1 cellular context compared by ENCODE assay signal in the genomic region with DNA sequence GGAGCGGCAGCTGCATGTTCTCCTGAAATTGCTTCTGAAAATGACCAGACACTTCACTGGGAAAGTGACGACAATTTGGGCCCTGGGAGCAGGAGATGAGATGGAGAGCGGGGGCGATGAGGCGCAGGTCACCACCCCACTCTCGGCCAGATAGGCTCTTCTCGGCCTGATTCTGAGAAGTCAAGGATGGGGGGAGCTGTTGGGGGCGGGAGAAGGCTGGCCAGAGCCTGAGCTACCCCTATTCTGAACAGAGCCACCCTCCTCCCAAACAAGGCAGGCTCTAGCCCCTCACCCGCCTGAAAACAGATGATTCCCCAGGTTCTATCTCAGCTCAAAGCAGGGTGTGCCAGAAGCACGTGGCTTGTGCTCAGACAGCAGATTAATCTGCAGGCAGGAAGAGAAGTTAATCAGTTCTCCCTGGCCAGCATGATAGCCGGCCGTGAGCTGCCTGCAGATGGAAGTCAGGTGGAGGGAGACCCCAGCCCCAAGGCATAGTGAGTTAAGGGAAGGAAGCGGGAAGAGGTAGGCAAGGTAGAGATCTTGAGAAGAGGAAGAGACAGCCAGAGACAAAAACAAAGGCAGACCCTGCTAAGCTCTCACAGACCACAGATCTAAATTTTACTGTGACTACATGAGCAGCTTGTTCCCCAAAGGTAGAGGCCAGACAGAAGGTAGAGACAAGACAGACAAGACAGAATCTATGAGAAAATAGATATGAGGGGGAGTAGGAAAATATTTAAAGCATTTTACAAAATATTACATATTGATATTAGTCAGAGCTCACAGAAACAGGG.
TF ChIP-seq lines count a peak whose summit lies in the region.

No MANE protein-coding gene starts in this region.

TF ChIP-seq in K562, 482 proteins besides CTCF, POLR2A, EP300 and RAD21 (continued from another document):
- TF ChIP-seq E2F6 (IDR thresholded peaks at IDR 0.05; ENCODE audit: borderline replicate concordance in 1 of 2, extremely low read depth in 1 of 2, insufficient read depth in 1 of 2, insufficient read length in 1 of 2, low read depth in 1 of 2, low read length in 1 of 2, poor library complexity in 1 of 2, severe bottlenecking in 1 of 2) (peak; percentile 32 to 59), NR2C2 (CRISPR knock-in tag; IDR thresholded peaks at IDR 0.05) (no peak), NR2C2 (tag; IDR thresholded peaks at IDR 0.05) (0 out of 2 replicates have a peak, but pooled peaks have one; percentile 32), IRF2 (CRISPR knock-in tag; IDR thresholded peaks at IDR 0.05) (no peak), ZNF764 (CRISPR knock-in tag; IDR thresholded peaks at IDR 0.05; ENCODE audit: low read depth) (no peak), SIN3A (IDR thresholded peaks at IDR 0.05; ENCODE audit: borderline replicate concordance in 2 of 2, control insufficient read depth in 1 of 2, low read depth in 2 of 2, low read length in 2 of 2) (peak in 1 of 2 experiments; percentile 56; a peak in 1 of 4 replicates), BACH1 (tag; IDR thresholded peaks at IDR 0.05) (no peak)
- TF ChIP-seq, protein P1, sequence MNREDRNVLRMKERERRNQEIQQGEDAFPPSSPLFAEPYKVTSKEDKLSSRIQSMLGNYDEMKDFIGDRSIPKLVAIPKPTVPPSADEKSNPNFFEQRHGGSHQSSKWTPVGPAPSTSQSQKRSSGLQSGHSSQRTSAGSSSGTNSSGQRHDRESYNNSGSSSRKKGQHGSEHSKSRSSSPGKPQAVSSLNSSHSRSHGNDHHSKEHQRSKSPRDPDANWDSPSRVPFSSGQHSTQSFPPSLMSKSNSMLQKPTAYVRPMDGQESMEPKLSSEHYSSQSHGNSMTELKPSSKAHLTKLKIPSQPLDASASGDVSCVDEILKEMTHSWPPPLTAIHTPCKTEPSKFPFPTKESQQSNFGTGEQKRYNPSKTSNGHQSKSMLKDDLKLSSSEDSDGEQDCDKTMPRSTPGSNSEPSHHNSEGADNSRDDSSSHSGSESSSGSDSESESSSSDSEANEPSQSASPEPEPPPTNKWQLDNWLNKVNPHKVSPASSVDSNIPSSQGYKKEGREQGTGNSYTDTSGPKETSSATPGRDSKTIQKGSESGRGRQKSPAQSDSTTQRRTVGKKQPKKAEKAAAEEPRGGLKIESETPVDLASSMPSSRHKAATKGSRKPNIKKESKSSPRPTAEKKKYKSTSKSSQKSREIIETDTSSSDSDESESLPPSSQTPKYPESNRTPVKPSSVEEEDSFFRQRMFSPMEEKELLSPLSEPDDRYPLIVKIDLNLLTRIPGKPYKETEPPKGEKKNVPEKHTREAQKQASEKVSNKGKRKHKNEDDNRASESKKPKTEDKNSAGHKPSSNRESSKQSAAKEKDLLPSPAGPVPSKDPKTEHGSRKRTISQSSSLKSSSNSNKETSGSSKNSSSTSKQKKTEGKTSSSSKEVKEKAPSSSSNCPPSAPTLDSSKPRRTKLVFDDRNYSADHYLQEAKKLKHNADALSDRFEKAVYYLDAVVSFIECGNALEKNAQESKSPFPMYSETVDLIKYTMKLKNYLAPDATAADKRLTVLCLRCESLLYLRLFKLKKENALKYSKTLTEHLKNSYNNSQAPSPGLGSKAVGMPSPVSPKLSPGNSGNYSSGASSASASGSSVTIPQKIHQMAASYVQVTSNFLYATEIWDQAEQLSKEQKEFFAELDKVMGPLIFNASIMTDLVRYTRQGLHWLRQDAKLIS (CRISPR knock-in tag; IDR thresholded peaks at IDR 0.05) = no peak
TF ChIP-seq in K562: peak in this region for 51.
